In the genomic region with DNA sequence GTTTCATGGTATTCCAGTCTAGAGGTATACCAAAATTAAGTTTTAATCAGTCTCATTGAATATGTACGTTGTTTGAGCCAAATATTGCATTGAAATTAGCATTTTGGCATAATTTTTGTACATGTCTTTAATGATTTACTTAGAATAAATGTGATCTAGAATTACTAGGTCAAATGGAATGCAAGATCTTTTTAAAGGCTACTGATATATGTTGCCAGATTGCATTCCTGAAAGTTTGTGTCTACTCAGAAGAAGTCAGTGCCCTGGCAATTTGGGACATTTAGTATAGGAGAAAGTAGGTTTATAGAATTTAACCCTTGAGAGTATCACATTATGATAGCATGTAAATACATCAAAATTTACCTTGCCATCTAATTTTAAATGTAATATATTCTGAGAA, we compare ENCODE assay signal across 15 cellular contexts. TPM values are rescaled to one million over a fixed set of nuclear protein-coding genes. Genes with fewer than 3 reads are reported as not detected.
DNase-seq lines count a peak whose midpoint lies in the region; ATAC-seq, FAIRE-seq and TF ChIP-seq lines count a peak whose summit lies in the region.
"Had no signal": no experiment of that assay in that cellular context is flagged by ENCODE, and none has a peak within 500 bp of the region (broad histone marks: within the 10 kb centered on the region; RNA-seq: fewer than 3 reads in every experiment).

No MANE protein-coding gene starts in this region.

- H3K27me3 ChIP-seq in cardiac muscle cell (no peaks in the 10 kb centered on the region), astrocyte (ENCODE audit: insufficient read depth, low read length) (no peaks in the 10 kb centered on the region), keratinocyte (ENCODE audit: control insufficient read depth, extremely low read depth, insufficient read depth, low read length) (no peaks in the 10 kb centered on the region), thoracic aorta (replicated peaks; ENCODE audit: insufficient read depth) (no peaks in the 10 kb centered on the region)
- H3K27me3 ChIP-seq: right atrium auricular region, tibial artery had no signal

- no peak for TF ChIP-seq CTCF in cardiac muscle cell (IDR thresholded peaks at IDR 0.05; ENCODE audit: low read depth, low read length)
- no peak for TF ChIP-seq CTCF in astrocyte (IDR thresholded peaks at IDR 0.05; ENCODE audit: insufficient read depth, low read depth, low read length)
- TF ChIP-seq CTCF in keratinocyte (optimal IDR thresholded peaks at IDR 0.05 in 1 of 3, IDR thresholded peaks at IDR 0.05 in 1 of 3, conservative IDR thresholded peaks at IDR 0.05 in 1 of 3; ENCODE audit: extremely low read depth in 1 of 3, insufficient read depth in 2 of 3, low read length in 3 of 3), result no peak
- TF ChIP-seq CTCF in thoracic aorta (IDR thresholded peaks at IDR 0.05), result no peak

- FAIRE-seq in astrocyte (lab: Jason Lieb, UNC), result peak; percentile 87
- no peak for FAIRE-seq in keratinocyte (lab: Jason Lieb, UNC)

- no peaks in the 10 kb centered on the region for H3K27me3 Mint-ChIP-seq in astrocyte (ENCODE audit: low read depth, unreplicated experiment)
- H3K27me3 Mint-ChIP-seq: activated CD4-positive, alpha-beta T cell treated with anti-CD3 and anti-CD28 coated beads, Interleukin-2, amount 10 ng/mL, durations not matched to agents 7 days and 5 days; B cell had no signal

- H3K27ac ChIP-seq in cardiac muscle cell (peak overlapping the region; percentile 65), astrocyte (ENCODE audit: low read depth, low read length) (peak overlapping the region; percentile 43), keratinocyte (ENCODE audit: control insufficient read depth, insufficient read depth, low read length) (no peak overlapping the region), thoracic aorta (peak overlapping the region; percentile 18 to 20)

- intact Hi-C loops in Right ventricle myocardium superior (cut with DNase I), result no loop called here

- DNase-seq in cardiac muscle cell (ENCODE audit: low read depth in 1 of 2, low spot score in 1 of 2), result peak in 1 of 2 donors; percentile 59
- DNase-seq in Right ventricle myocardium superior, result no peak
- peak; percentile 75 for DNase-seq in astrocyte (ENCODE audit: low read depth)
- no peak for DNase-seq in keratinocyte (ENCODE audit: low read depth, low spot score)
- no peak for DNase-seq in thoracic aorta (ENCODE audit: low spot score)
- DNase-seq in NK-92 (lab: John Stamatoyannopoulos, UW; ENCODE audit: unreplicated experiment), result no peak
- DNase-seq: activated CD4-positive, alpha-beta T cell treated with anti-CD3 and anti-CD28 coated beads, Interleukin-2, amount 10 ng/mL, durations not matched to agents 7 days and 5 days; GF-D8; hippocampal formation; NCI-H146; tibial artery had no signal

- peak overlapping the region; percentile 46 for H3K4me2 ChIP-seq in astrocyte (ENCODE audit: low read length)
- peak overlapping the region; percentile 0 for H3K4me2 ChIP-seq in keratinocyte (ENCODE audit: control insufficient read depth, extremely low read depth, insufficient read depth, low read depth, low read length)

- H3K4me3 Mint-ChIP-seq in astrocyte (ENCODE audit: unreplicated experiment), result no peak overlapping the region
- H3K4me3 Mint-ChIP-seq: activated CD4-positive, alpha-beta T cell treated with anti-CD3 and anti-CD28 coated beads, Interleukin-2, amount 10 ng/mL, durations not matched to agents 7 days and 5 days; B cell had no signal

- H3K9ac ChIP-seq in astrocyte (ENCODE audit: low read length) (no peak overlapping the region), keratinocyte (ENCODE audit: control insufficient read depth, extremely low read depth, insufficient read depth, low read length) (no peak overlapping the region)

- peaks cover 83% of the 10 kb centered on the region for H3K79me2 ChIP-seq in astrocyte (ENCODE audit: insufficient read depth, low read length)
- H3K79me2 ChIP-seq in keratinocyte (ENCODE audit: control insufficient read depth, insufficient read depth, low read length), result peaks cover 65% of the 10 kb centered on the region

- dilution Hi-C loops in keratinocyte (cut with MboI; ENCODE audit: extremely low pct_ligation_motif_present, low sequenced_read_pairs), result no loop called here

- H3K4me3 ChIP-seq in cardiac muscle cell, result no peak overlapping the region
- H3K4me3 ChIP-seq in astrocyte (ENCODE audit: insufficient read depth, low read depth, low read length), result no peak overlapping the region
- no peak overlapping the region for H3K4me3 ChIP-seq in keratinocyte (ENCODE audit: control insufficient read depth in 2 of 3, extremely low read depth in 1 of 3, insufficient read depth in 2 of 3, low read depth in 1 of 3, low read length in 3 of 3)
- peak overlapping the region; percentile 22 for H3K4me3 ChIP-seq in thoracic aorta
- H3K4me3 ChIP-seq: right atrium auricular region, tibial artery had no signal

- H3K9me3 Mint-ChIP-seq in astrocyte (ENCODE audit: unreplicated experiment), result no peaks in the 10 kb centered on the region
- H3K9me3 Mint-ChIP-seq: activated CD4-positive, alpha-beta T cell treated with anti-CD3 and anti-CD28 coated beads, Interleukin-2, amount 10 ng/mL, durations not matched to agents 7 days and 5 days had no signal

- H3K27ac Mint-ChIP-seq in astrocyte (ENCODE audit: unreplicated experiment), result peak overlapping the region; percentile 3
- H3K27ac Mint-ChIP-seq: activated CD4-positive, alpha-beta T cell treated with anti-CD3 and anti-CD28 coated beads, Interleukin-2, amount 10 ng/mL, durations not matched to agents 7 days and 5 days; B cell had no signal

- peaks cover 27% of the 10 kb centered on the region for H3K36me3 Mint-ChIP-seq in astrocyte (ENCODE audit: low read depth, unreplicated experiment)

- H3K4me1 ChIP-seq in cardiac muscle cell (ENCODE audit: low read depth) (no peaks in the 10 kb centered on the region), astrocyte (ENCODE audit: insufficient read depth, low read length) (peaks cover 8% of the 10 kb centered on the region), keratinocyte (ENCODE audit: control insufficient read depth, extremely low read depth, insufficient read depth, low read length) (peaks cover 14% of the 10 kb centered on the region), thoracic aorta (ENCODE audit: control insufficient read depth in 1 of 2, low read depth in 2 of 2) (peaks cover 28 to 56% of the 10 kb centered on the region in 2 donors)

- no peak for ATAC-seq in Right ventricle myocardium superior (ENCODE audit: poor library complexity)
- no peak for ATAC-seq in thoracic aorta (ENCODE audit: insufficient number of reproducible peaks, low FRiP score, low read depth)
- no peak for ATAC-seq in HG03442 (IDR thresholded peaks at IDR 0.05; ENCODE audit: unreplicated experiment)
- ATAC-seq in GM19397 (IDR thresholded peaks at IDR 0.05; ENCODE audit: unreplicated experiment), result no peak

- H4K20me1 ChIP-seq in astrocyte (ENCODE audit: insufficient read depth, low read length), result peaks cover 71% of the 10 kb centered on the region
- H4K20me1 ChIP-seq in keratinocyte (ENCODE audit: control insufficient read depth, extremely low read depth, insufficient read depth, low read length), result no peaks in the 10 kb centered on the region

- no peak overlapping the region for H2AFZ ChIP-seq in astrocyte (ENCODE audit: low read depth, low read length)
- H2AFZ ChIP-seq in keratinocyte (ENCODE audit: control insufficient read depth, low read length), result no peak overlapping the region

- no peaks in the 10 kb centered on the region for H3K9me1 ChIP-seq in keratinocyte (ENCODE audit: control insufficient read depth, extremely low read depth, insufficient read depth, low read length)

- peaks cover 20% of the 10 kb centered on the region for H3K4me1 Mint-ChIP-seq in astrocyte (ENCODE audit: low read depth, unreplicated experiment)

- peaks cover 68% of the 10 kb centered on the region for H3K36me3 ChIP-seq in cardiac muscle cell
- H3K36me3 ChIP-seq in astrocyte (ENCODE audit: insufficient read depth, low read length), result peaks cover 31% of the 10 kb centered on the region
- peaks cover 9% of the 10 kb centered on the region in 2 experiments for H3K36me3 ChIP-seq in keratinocyte (ENCODE audit: control insufficient read depth in 2 of 2, extremely low read depth in 1 of 2, insufficient read depth in 2 of 2, low read length in 2 of 2)
- peaks cover 12% of the 10 kb centered on the region for H3K36me3 ChIP-seq in thoracic aorta

- H3K9me3 ChIP-seq in cardiac muscle cell (ENCODE audit: low read depth) (no peaks in the 10 kb centered on the region), astrocyte (ENCODE audit: insufficient read depth, low read depth, low read length) (no peaks in the 10 kb centered on the region), keratinocyte (ENCODE audit: control insufficient read depth, low read depth, low read length) (no peaks in the 10 kb centered on the region), thoracic aorta (no peaks in the 10 kb centered on the region)
- H3K9me3 ChIP-seq: right atrium auricular region, tibial artery had no signal

RNA-seq across cellular contexts. Expression of gene KMT2E, which starts 32.4 kb away (rescaled TPM):
- total RNA-seq in cardiac muscle cell (59.1 and 78.4 TPM in 2 replicates), Right ventricle myocardium superior (35.1 TPM), astrocyte (57.4 and 62.5 TPM in 2 replicates), thoracic aorta (100 to 1,000 TPM; 139 to 140 TPM)
- polyA plus RNA-seq in cardiac muscle cell (131 and 152 TPM in 2 replicates), keratinocyte (3.5 to 12.9 TPM (median 7.9 TPM) in 3 replicates)
- polyA plus RNA-seq in keratinocyte (2011; ENCODE audit: low read depth), result 78.4 TPM
- 7.6 and 7.7 TPM in 2 replicates for polyA plus RNA-seq in keratinocyte (2011; cell fraction: cytosol; rRNA removed)
- 31.9 and 35.6 TPM in 2 replicates for polyA plus RNA-seq in keratinocyte (2011; cell fraction: nucleus; rRNA removed)
- polyA plus RNA-seq in keratinocyte (2012; ENCODE audit: low replicate concordance), result 21.5 and 27.1 TPM in 2 replicates
- polyA minus RNA-seq in keratinocyte, result 36.9 to 48.3 TPM (median 41.4 TPM) in 3 replicates
- polyA minus RNA-seq in keratinocyte (2011; cell fraction: cytosol; rRNA and poly(A)+ RNA removed), result 10.4 TPM
- 39.3 and 68.7 TPM in 2 replicates for polyA minus RNA-seq in keratinocyte (2011; cell fraction: nucleus; rRNA and poly(A)+ RNA removed)
